In genomic region chr6:142132625-142133024, GRCh38 we compare ENCODE assay signal across 29 cellular contexts. TPM values are rescaled to one million over a fixed set of nuclear protein-coding genes. Genes with fewer than 3 reads are reported as not detected.
"Had no signal": no experiment of that assay in that cellular context is flagged by ENCODE, and none has a peak within 500 bp of the region (broad histone marks: within the 10 kb centered on the region; RNA-seq: fewer than 3 reads in every experiment).

A gene with protein sequence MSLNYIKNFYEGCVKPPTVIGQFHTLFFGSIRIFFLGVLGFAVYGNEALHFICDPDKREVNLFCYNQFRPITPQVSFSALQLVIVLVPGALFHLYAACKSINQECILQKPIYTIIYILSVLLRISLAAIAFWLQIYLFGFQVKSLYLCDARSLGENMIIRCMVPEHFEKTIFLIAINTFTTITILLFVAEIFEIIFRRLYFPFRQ (plus strand): TSS chr6:142132925. CDS start chr6:142133159, 234 bp downstream.

- ATAC-seq: K562, Panc1, PC-3, T-cell had no signal

- H3K27ac Mint-ChIP-seq: IgD-negative memory B cell; T-cell; T-helper 1 cell treated with Interleukin-12 subunit alpha and Interleukin-12 subunit beta and Interleukin-4 antibody, amounts not matched to agents 30 μg/mL and 1 μg/mL, for 36 hours had no signal

- H3K9me3 Mint-ChIP-seq: T-cell; T-helper 1 cell treated with Interleukin-12 subunit alpha and Interleukin-12 subunit beta and Interleukin-4 antibody, amounts not matched to agents 30 μg/mL and 1 μg/mL, for 36 hours had no signal

- FAIRE-seq: HTR-8/SVneo had no signal

- H3K9me2 ChIP-seq: SK-N-SH had no signal

- H3K36me3 Mint-ChIP-seq: IgD-negative memory B cell, T-cell had no signal

- H3K4me3 Mint-ChIP-seq: IgD-negative memory B cell; T-cell; T-helper 1 cell treated with Interleukin-12 subunit alpha and Interleukin-12 subunit beta and Interleukin-4 antibody, amounts not matched to agents 30 μg/mL and 1 μg/mL, for 36 hours had no signal

- H3K9ac ChIP-seq: KMS-11, SK-N-SH had no signal

- H3K27ac ChIP-seq: HL-60, KMS-11, RWPE1 had no signal

- DNase-seq: Kasumi-1, MM.1S, NCI-H1092 treated with DMSO at 0.1 percent for 48 hours, NCI-H1417, NCI-H1436 treated with DMSO at 0.1 percent for 48 hours, NCI-H1694, NCI-H187 treated with DMSO at 0.1 percent for 48 hours, NCI-H2029 treated with DMSO at 0.1 percent for 48 hours, NCI-H2227 treated with DMSO at 0.1 percent for 48 hours, NCI-H524, NCI-H526 treated with DMSO at 0.1 percent for 48 hours, NCI-H748 treated with DMSO at 0.1 percent for 48 hours, PC-3, SHP77, SK-N-SH, SW 1271, T-cell had no signal

- H3K4me3 ChIP-seq: K562 had no signal

- H3K4me2 ChIP-seq: KMS-11, SK-N-SH had no signal

- H3K4me1 Mint-ChIP-seq: IgD-negative memory B cell, T-cell had no signal

RNA-seq across cellular contexts. Expression of the gene that starts here (rescaled TPM):
- total RNA-seq: K562, M059J, NCI-H460, OCI-LY7, PC-3, SK-MEL-5, T-cell had no signal
- polyA plus RNA-seq: IgD-negative memory B cell, K562, SK-N-SH had no signal
